1 cellular context compared by ENCODE assay signal in the genomic region with DNA sequence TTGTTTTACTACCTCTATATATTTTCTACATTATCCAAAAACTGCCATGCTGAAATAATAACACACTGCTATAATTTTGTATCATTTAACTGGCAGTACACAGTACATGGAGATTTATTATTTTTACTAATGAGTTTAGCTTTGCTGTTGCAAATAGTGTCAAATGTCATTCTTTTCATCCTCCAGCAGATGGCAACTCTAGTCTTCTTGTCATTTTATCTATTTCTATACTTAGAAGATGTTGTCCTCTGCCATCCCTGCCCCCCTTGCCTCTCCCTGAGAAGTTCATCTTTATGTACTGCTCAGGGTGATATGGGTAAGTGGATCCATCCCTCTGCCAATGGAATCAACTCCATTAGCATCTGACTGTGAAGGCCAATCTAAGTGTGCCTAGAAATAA.
TF ChIP-seq lines count a peak whose summit lies in the region.

No MANE protein-coding gene starts in this region.

TF ChIP-seq in GM23338, 12 proteins besides CTCF, POLR2A, EP300 and RAD21 (continued from another document):
- TF ChIP-seq REST (IDR thresholded peaks at IDR 0.05; ENCODE audit: unreplicated experiment) (no peak), STAT1 (IDR thresholded peaks at IDR 0.05; ENCODE audit: unreplicated experiment) (no peak), NANOG (IDR thresholded peaks at IDR 0.05; ENCODE audit: borderline replicate concordance) (no peak), CREB1 (CRISPR knock-in tag; IDR thresholded peaks at IDR 0.05; ENCODE audit: low read depth) (no peak), EZH2 (IDR thresholded peaks at IDR 0.05; ENCODE audit: low read depth, unreplicated experiment) (no peak)
TF ChIP-seq in GM23338: peak in this region for 0.
